In the genomic region with DNA sequence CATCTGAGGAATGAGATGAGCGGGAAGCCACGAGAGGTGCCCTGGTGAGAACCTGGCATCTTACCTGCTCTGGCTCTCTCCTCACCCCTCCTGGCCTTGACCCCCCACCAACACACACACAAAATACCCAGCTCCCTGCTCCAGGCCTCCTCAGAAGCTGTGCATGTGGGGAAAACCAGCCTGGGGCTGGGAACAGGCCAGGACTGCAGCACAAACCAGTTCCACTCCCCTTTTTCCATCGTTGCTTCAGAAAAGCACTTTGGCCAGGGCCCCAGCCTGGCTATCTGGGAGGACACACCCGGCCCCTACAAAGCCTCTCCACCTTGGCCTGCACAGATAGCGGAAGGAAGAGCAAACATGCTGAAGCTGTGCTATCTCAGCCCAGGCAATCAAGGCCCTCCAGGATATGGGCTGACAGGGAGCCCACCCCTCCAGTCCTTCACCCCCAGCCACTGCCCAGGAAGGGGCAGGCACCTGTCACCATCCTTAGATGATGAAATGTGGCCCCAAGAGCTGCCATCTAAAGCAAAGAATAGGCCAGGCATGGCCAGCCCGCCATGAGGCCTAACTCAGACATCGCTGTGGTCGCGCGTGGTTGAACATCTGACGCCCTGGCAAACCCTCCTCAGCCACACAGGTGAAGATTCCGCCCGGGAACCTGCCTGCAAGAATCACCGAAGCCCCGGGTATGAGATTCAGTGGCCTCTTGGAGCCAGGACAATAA, we compare ENCODE assay signal across 9 cellular contexts. TPM values are rescaled to one million over a fixed set of nuclear protein-coding genes. Genes with fewer than 3 reads are reported as not detected.
DNase-seq lines count a peak whose midpoint lies in the region; ATAC-seq and TF ChIP-seq lines count a peak whose summit lies in the region.
"Had no signal": no experiment of that assay in that cellular context is flagged by ENCODE, and none has a peak within 500 bp of the region (broad histone marks: within the 10 kb centered on the region; RNA-seq: fewer than 3 reads in every experiment).

No MANE protein-coding gene starts in this region.

- H3K4me3 ChIP-seq in heart right ventricle (no peak overlapping the region), body of pancreas (no peak overlapping the region), mesendoderm (ENCODE audit: low read length) (no peak overlapping the region), upper lobe of right lung (no peak overlapping the region)
- H3K4me3 ChIP-seq: SJCRH30 had no signal

- H2BK15ac ChIP-seq in mesendoderm (replicated peaks; ENCODE audit: low read depth), result no peak overlapping the region

- TF ChIP-seq CTCF in heart right ventricle (IDR thresholded peaks at IDR 0.05), result no peak
- no peak for TF ChIP-seq CTCF in body of pancreas (IDR thresholded peaks at IDR 0.05)
- TF ChIP-seq CTCF in upper lobe of right lung (IDR thresholded peaks at IDR 0.05), result no peak

- peaks cover 50% of the 10 kb centered on the region for H3K79me2 ChIP-seq in mesendoderm (ENCODE audit: control insufficient read depth, insufficient read depth, low read length)

- H3K36me3 ChIP-seq in heart right ventricle (peaks cover 0 to 52% (median 0%) of the 10 kb centered on the region in 9 donors), body of pancreas (replicated peaks in 1 of 2; ENCODE audit: insufficient read depth in 1 of 2, low read depth in 2 of 2) (no peaks in the 10 kb centered on the region), mesendoderm (ENCODE audit: control insufficient read depth, insufficient read depth, low read length) (peaks cover 2% of the 10 kb centered on the region), upper lobe of right lung (peaks cover 6% of the 10 kb centered on the region)
- H3K36me3 ChIP-seq: SJCRH30 had no signal

- ATAC-seq in heart right ventricle, result no peak
- no peak for ATAC-seq in Right ventricle myocardium superior (ENCODE audit: poor library complexity)
- ATAC-seq in body of pancreas, result no peak
- no peak for ATAC-seq in upper lobe of right lung
- ATAC-seq in GM18498 (IDR thresholded peaks at IDR 0.05; ENCODE audit: unreplicated experiment), result no peak

- intact Hi-C loops in heart right ventricle (cut with DNase I), result no loop called here
- intact Hi-C loops in Right ventricle myocardium superior (cut with DNase I), result no loop called here
- intact Hi-C loops in body of pancreas (cut with DNase I), result no loop called here
- intact Hi-C loops in upper lobe of right lung (cut with DNase I), result no loop called here

- H3K4me1 ChIP-seq in heart right ventricle (peaks cover 26 to 64% (median 48%) of the 10 kb centered on the region in 9 donors), body of pancreas (peaks cover 63% of the 10 kb centered on the region), mesendoderm (ENCODE audit: control insufficient read depth, low read depth, low read length) (peaks cover 4% of the 10 kb centered on the region), upper lobe of right lung (peaks cover 48% of the 10 kb centered on the region)
- H3K4me1 ChIP-seq: SJCRH30 had no signal

- TF ChIP-seq POLR2A in body of pancreas (IDR thresholded peaks at IDR 0.05), result no peak

- H2BK120ac ChIP-seq in mesendoderm (ENCODE audit: low read depth, low read length), result no peak overlapping the region

- H3K27ac ChIP-seq in heart right ventricle, result peak overlapping the region in 9 of 10 donors; percentile 9 to 68 (median 47)
- peak overlapping the region in 3 of 4 donors; percentile 36 to 53 (median 37) for H3K27ac ChIP-seq in body of pancreas
- H3K27ac ChIP-seq in mesendoderm (ENCODE audit: low read depth, low read length), result no peak overlapping the region
- peak overlapping the region; percentile 66 for H3K27ac ChIP-seq in upper lobe of right lung
- H3K27ac ChIP-seq: SJCRH30 had no signal

- H3K56ac ChIP-seq in mesendoderm (ENCODE audit: low read length), result peak overlapping the region; percentile 62

- H3K27me3 ChIP-seq in heart right ventricle (no peaks in the 10 kb centered on the region), body of pancreas (no peaks in the 10 kb centered on the region), mesendoderm (ENCODE audit: insufficient read depth, low read length, poor library complexity) (no peaks in the 10 kb centered on the region), upper lobe of right lung (no peaks in the 10 kb centered on the region)
- H3K27me3 ChIP-seq: SJCRH30 had no signal

- H4K5ac ChIP-seq in mesendoderm (ENCODE audit: low read length), result no peak overlapping the region

- H3K9me3 ChIP-seq in heart right ventricle (no peaks in the 10 kb centered on the region), body of pancreas (no peaks in the 10 kb centered on the region), upper lobe of right lung (no peaks in the 10 kb centered on the region)
- H3K9me3 ChIP-seq: SJCRH30 had no signal

- no peak overlapping the region for H3K18ac ChIP-seq in mesendoderm (ENCODE audit: low read length)

- no peak overlapping the region for H3K4ac ChIP-seq in mesendoderm (ENCODE audit: low read depth, low read length)

- no peak overlapping the region for H4K8ac ChIP-seq in mesendoderm (ENCODE audit: low read depth, low read length)

- H3K9ac ChIP-seq in mesendoderm (ENCODE audit: low read length), result peak overlapping the region; percentile 48

- DNase-seq in heart right ventricle (no peak), Right ventricle myocardium superior (no peak), body of pancreas (peak in 1 of 4 donors; percentile 34), mesendoderm (no peak), upper lobe of right lung (no peak), amniotic stem cell (lab: John Stamatoyannopoulos, UW) (no peak), NCI-H187 treated with DMSO at 0.1 percent for 48 hours (lab: John Stamatoyannopoulos, UW) (no peak)
- DNase-seq: SJCRH30 had no signal

- H3K79me1 ChIP-seq in mesendoderm (ENCODE audit: low read length), result peaks cover 44% of the 10 kb centered on the region

- no peak overlapping the region for H2AK5ac ChIP-seq in mesendoderm (ENCODE audit: low read length)

- 82 to 83% methylated on average over 15 of the region's 15 CpGs for WGBS in heart right ventricle, 2 donors
- WGBS in body of pancreas, 2 donors, result 39 to 65% methylated on average over 3 to 15 of the region's 15 CpGs
- WGBS in mesendoderm (ENCODE audit: extremely low coverage, insufficient coverage, low lambda C conversion rate), result no CpG with 5 or more reads among the region's 15 CpGs

- H2BK5ac ChIP-seq in mesendoderm (ENCODE audit: low read length), result no peak overlapping the region

- H3K23ac ChIP-seq in mesendoderm (ENCODE audit: low read length), result no peak overlapping the region

- H3K4me2 ChIP-seq in mesendoderm (ENCODE audit: low read length), result no peak overlapping the region

RNA-seq across cellular contexts. Expression of gene PISD, which starts 35.4 kb away (rescaled TPM):
- total RNA-seq in heart right ventricle, result 10 to 100 TPM; 16.3 to 30.0 (median 18.7) TPM
- 10 to 100 TPM; 15.5 to 20.6 TPM for polyA plus RNA-seq in heart right ventricle
- total RNA-seq in Right ventricle myocardium superior, result 16.6 TPM
- total RNA-seq in body of pancreas, result 10 to 100 TPM; 22.3 to 31.3 TPM
- 26.7 TPM for polyA plus RNA-seq in mesendoderm (2013, experiment 1 of 2)
- polyA plus RNA-seq in mesendoderm (2013, experiment 2 of 2), result 26.6 TPM
- 51.2 TPM for total RNA-seq in upper lobe of right lung
